2 cellular contexts compared by ENCODE assay signal in the genomic region with DNA sequence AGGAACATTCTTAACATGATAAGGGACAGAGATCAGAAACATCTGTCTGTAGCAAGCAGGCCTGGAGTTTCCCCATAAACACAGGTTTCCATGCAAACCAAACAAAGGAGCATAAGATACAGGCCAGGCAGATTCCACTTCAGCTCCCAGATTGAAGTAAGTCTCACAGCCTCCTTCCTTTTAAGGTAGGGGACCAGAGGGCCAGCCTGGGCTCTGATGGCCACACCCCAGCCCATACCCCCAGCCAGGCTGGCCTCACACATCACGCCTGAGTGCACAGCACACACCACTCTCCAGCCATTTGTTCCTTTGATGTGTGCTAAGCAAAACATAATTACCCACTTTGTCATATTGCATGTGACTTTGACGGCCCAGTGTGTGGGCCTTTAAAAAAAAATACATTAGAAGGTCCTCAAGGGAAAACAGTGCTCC.
TF ChIP-seq lines count a peak whose summit lies in the region.

No MANE protein-coding gene starts in this region.

TF ChIP-seq in GM12891, 5 proteins besides CTCF, POLR2A, EP300 and RAD21:
- TF ChIP-seq PAX5 (IDR thresholded peaks at IDR 0.05; ENCODE audit: insufficient read depth, low read length, severe bottlenecking) (peak; percentile 65), POLR2AphosphoS5 (IDR thresholded peaks at IDR 0.05; ENCODE audit: low read depth, low read length) (no peak), POU2F2 (IDR thresholded peaks at IDR 0.05; ENCODE audit: low read depth, low read length) (no peak)
TF ChIP-seq in GM12891: peak in this region for 1.

TF ChIP-seq in H1, 55 proteins besides CTCF, POLR2A, EP300 and RAD21:
- TF ChIP-seq TAF7 (optimal IDR thresholded peaks at IDR 0.05; ENCODE audit: borderline replicate concordance, low read depth, low read length) (no peak), CHD1 (IDR thresholded peaks at IDR 0.05; ENCODE audit: low read depth, low read length) (no peak), SRF (IDR thresholded peaks at IDR 0.05; ENCODE audit: low read depth, low read length) (peak; percentile 66; the same call in 1 of the 2 replicates), TBP (IDR thresholded peaks at IDR 0.05; ENCODE audit: low read depth, low read length) (peak; percentile 13; the same call in 1 of the 2 replicates), CHD2 (IDR thresholded peaks at IDR 0.05; ENCODE audit: low read length) (no peak)
- TF ChIP-seq, protein P1, sequence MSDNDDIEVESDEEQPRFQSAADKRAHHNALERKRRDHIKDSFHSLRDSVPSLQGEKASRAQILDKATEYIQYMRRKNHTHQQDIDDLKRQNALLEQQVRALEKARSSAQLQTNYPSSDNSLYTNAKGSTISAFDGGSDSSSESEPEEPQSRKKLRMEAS (IDR thresholded peaks at IDR 0.05) = no peak
